23 cellular contexts compared by ENCODE assay signal in the genomic region with DNA sequence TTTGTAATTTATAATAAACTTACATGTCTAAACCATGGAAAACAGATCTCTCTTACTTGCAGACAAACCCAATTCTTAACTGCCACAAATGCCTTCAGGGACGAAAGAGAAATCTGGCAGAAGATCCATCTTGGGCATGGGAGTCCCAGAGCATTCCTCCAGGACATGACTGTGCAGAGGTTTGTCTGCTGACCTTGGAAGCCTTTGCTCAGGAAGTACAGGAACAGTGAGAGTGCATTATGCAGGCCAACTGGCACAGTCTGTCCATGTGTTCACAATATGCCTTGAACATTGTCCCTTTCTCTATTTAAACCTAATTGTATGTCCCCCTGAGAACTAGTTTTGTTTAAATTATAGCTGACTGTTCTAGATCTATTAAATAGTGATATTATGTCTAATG.
DNase-seq lines count a peak whose midpoint lies in the region; TF ChIP-seq lines count a peak whose summit lies in the region.
"Had no signal": no experiment of that assay in that cellular context is flagged by ENCODE, and none has a peak within 500 bp of the region (broad histone marks: within the 10 kb centered on the region; RNA-seq: fewer than 3 reads in every experiment).

No MANE protein-coding gene starts in this region.

- H3K27me3 ChIP-seq in adipocyte (replicated peaks; ENCODE audit: control insufficient read depth, insufficient read depth, low read length) (no peaks in the 10 kb centered on the region), prostate gland (replicated peaks; ENCODE audit: insufficient read depth) (no peaks in the 10 kb centered on the region), transverse colon (no peaks in the 10 kb centered on the region)
- H3K27me3 ChIP-seq: thyroid gland had no signal

- DNase-seq in HFF-Myc (ENCODE audit: extremely low read depth, low read depth) (peak; percentile 48), adipocyte (ENCODE audit: low read depth) (peak; percentile 20), foreskin fibroblast (peak; percentile 70 to 82), prostate gland (ENCODE audit: low spot score) (peak; percentile 40), NCI-H1092 (lab: John Stamatoyannopoulos, UW) (no peak), transverse colon (no peak)
- DNase-seq in activated naive CD4-positive, alpha-beta T cell (lab: John Stamatoyannopoulos, UW): no peak
- DNase-seq: activated CD4-positive, CD25-positive, alpha-beta regulatory T cell treated with anti-CD3 and anti-CD28 coated beads, Interleukin-2, amount 50 U/mL, for 72 hours; activated naive CD4-positive, alpha-beta T cell treated with anti-CD3 and anti-CD28 coated beads, Interleukin-2, amount 10 ng/mL, durations not matched to agents 7 days and 5 days; activated T-cell treated with anti-CD3 and anti-CD28 coated beads, Interleukin-2, amount 50 U/mL, for 4 hours; DMS79 treated with DMSO at 0.1 percent for 48 hours; H7; Karpas-422; kidney; mesenchymal stem cell; naive thymus-derived CD4-positive, alpha-beta T cell; NCI-H1105; NCI-H2081 treated with DMSO at 0.1 percent for 48 hours; stimulated activated CD4-positive, alpha-beta T cell treated with anti-CD3 and anti-CD28 coated beads, Interleukin-2, amount 100 ng/mL, for 48 hours; stimulated activated naive CD4-positive, alpha-beta T cell treated with Interleukin-2 at 50 U/mL for 16 hours; thyroid gland had no signal

- H3K27ac ChIP-seq in prostate gland (no peak overlapping the region), transverse colon (no peak overlapping the region)
- H3K27ac ChIP-seq: parathyroid adenoma, thyroid gland had no signal

- in situ Hi-C loops in transverse colon (cut with MboI; ENCODE audit: low pct_ligation_motif_present in 1 of 4, low pct_unique_long_range_greater_than_20kb in 1 of 4, low sequenced_read_pairs in 3 of 4): no loop called here

- no peaks in the 10 kb centered on the region for H3K9me3 ChIP-seq in adipocyte (ENCODE audit: control insufficient read depth, low read length)
- H3K9me3 ChIP-seq in prostate gland: no peaks in the 10 kb centered on the region
- H3K9me3 ChIP-seq in transverse colon: no peaks in the 10 kb centered on the region
- H3K9me3 ChIP-seq: thyroid gland had no signal

- TF ChIP-seq EP300 in transverse colon (IDR thresholded peaks at IDR 0.05; ENCODE audit: low read depth): no peak

- TF ChIP-seq CTCF in HFF-Myc (IDR thresholded peaks at IDR 0.05; ENCODE audit: low read depth, low read length, missing control alignments) (no peak), foreskin fibroblast (IDR thresholded peaks at IDR 0.05; ENCODE audit: low read depth, low read length) (no peak), prostate gland (IDR thresholded peaks at IDR 0.05) (no peak), transverse colon (IDR thresholded peaks at IDR 0.05) (no peak)

- 0% methylated on average over 1 of the region's 1 CpG for WGBS in prostate gland
- 67% methylated on average over 1 of the region's 1 CpG; no CpG with 5 or more reads in 1 of the 2 donors for WGBS in transverse colon (ENCODE audit: low coverage in 1 of 2), 2 donors

- peak overlapping the region; percentile 50 for H3K9ac ChIP-seq in adipocyte (ENCODE audit: low read length)
- H3K9ac ChIP-seq: parathyroid adenoma had no signal

- H3K4me1 ChIP-seq in adipocyte (ENCODE audit: control insufficient read depth, insufficient read depth, low read length) (peaks cover 34% of the 10 kb centered on the region), prostate gland (replicated peaks) (no peaks in the 10 kb centered on the region), transverse colon (no peaks in the 10 kb centered on the region)
- H3K4me1 ChIP-seq: parathyroid adenoma, thyroid gland had no signal

- H3K4me3 ChIP-seq in HFF-Myc (replicated peaks; ENCODE audit: low read depth, low read length): no peak overlapping the region
- no peak overlapping the region for H3K4me3 ChIP-seq in adipocyte (ENCODE audit: low read length)
- H3K4me3 ChIP-seq in foreskin fibroblast (ENCODE audit: low read depth in 1 of 2, low read length in 2 of 2): no peak overlapping the region
- H3K4me3 ChIP-seq in prostate gland: no peak overlapping the region
- no peak overlapping the region for H3K4me3 ChIP-seq in transverse colon
- H3K4me3 ChIP-seq: smooth muscle cell, thyroid gland had no signal

- TF ChIP-seq POLR2A in prostate gland (IDR thresholded peaks at IDR 0.05) (no peak), transverse colon (IDR thresholded peaks at IDR 0.05) (no peak)

- intact Hi-C loops in prostate gland (cut with DNase I) (no loop called here), transverse colon (cut with DNase I; ENCODE audit: low total_unique reads) (no loop called here)

- H3K36me3 ChIP-seq in adipocyte (ENCODE audit: control insufficient read depth, insufficient read depth, low read length, severe bottlenecking) (no peaks in the 10 kb centered on the region), prostate gland (no peaks in the 10 kb centered on the region), transverse colon (no peaks in the 10 kb centered on the region)
- H3K36me3 ChIP-seq: thyroid gland had no signal

Comparison
In these comparisons a context has a peak if more than half of its experiments do, and no peak if none do; other contexts are left out.
1. DNase-seq: peak in HFF-Myc (single experiment), adipocyte (single experiment), foreskin fibroblast (2 of 2) and prostate gland (single experiment); none in NCI-H1092 (single experiment), activated naive CD4-positive, alpha-beta T cell (0 of 4) and transverse colon (single experiment).